In the genomic region with DNA sequence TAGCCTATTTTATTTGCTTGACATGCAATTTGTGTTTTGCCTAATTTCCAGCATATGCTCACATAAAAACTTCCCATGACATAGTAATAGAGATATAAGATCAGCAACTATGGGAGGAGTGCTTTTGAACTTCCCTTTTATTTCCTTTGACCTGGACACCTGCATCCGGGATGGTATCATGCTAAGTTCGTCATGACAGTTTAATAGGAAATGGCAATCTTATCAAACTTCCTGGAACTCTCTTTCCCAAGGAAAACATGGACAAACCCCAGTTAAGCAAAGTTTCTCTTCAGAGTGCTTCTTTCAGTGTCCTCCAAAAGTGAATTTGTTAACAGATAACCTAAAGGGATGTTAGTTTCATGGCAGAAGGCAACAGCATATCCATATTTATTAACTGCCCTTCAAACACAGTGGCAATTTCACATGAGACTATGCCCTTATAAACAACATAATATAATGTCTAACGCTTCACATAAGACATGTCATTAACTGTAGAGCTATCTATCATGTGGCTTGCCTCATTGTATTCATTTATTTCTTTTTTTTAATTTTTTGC, we compare ENCODE assay signal across 16 cellular contexts.
A peak's percentile ranks its signal among the peaks of the same experiment; 100 is the strongest.
DNase-seq lines count a peak whose midpoint lies in the region; ATAC-seq and TF ChIP-seq lines count a peak whose summit lies in the region.
"Had no signal": no experiment of that assay in that cellular context is flagged by ENCODE, and none has a peak within 500 bp of the region (broad histone marks: within the 10 kb centered on the region; RNA-seq: fewer than 3 reads in every experiment).

No MANE protein-coding gene starts in this region.

- no peak for ATAC-seq in GM21515 (IDR thresholded peaks at IDR 0.05; ENCODE audit: unreplicated experiment)
- ATAC-seq in HG02763 (IDR thresholded peaks at IDR 0.05; ENCODE audit: unreplicated experiment): no peak

- no peaks in the 10 kb centered on the region for H4K20me1 ChIP-seq in BLaER1

- H3K4me2 ChIP-seq in BLaER1: peak overlapping the region; percentile 41

- DNase-seq in Kasumi-1 (lab: John Stamatoyannopoulos, UW) (peak; percentile 29 to 52), cardiac fibroblast (ENCODE audit: low read depth in 2 of 2) (peak; percentile 9 to 69), left kidney (ENCODE audit: low read depth, low spot score) (peak; percentile 10), hippocampal formation (lab: John Stamatoyannopoulos, UW) (no peak), amniotic stem cell (lab: John Stamatoyannopoulos, UW) (no peak)
- DNase-seq: C1 segment of cervical spinal cord; DMS 273 treated with DMSO at 0.1 percent for 48 hours; GOT3; NCI-H1105; NCI-H1694 treated with DMSO at 0.1 percent for 48 hours; NCI-H446; NK-92 treated with Interleukin-12 subunit alpha and Interleukin-12 subunit beta, amount 100 ng/mL, for 24 hours had no signal

- H3K27ac ChIP-seq in BLaER1: peak overlapping the region; percentile 64; the same call in 1 of the 2 replicates
- H3K27ac ChIP-seq: SJSA1 had no signal

- H3K9ac ChIP-seq in BLaER1: no peak overlapping the region

- TF ChIP-seq CTCF in cardiac fibroblast (IDR thresholded peaks at IDR 0.05; ENCODE audit: low read depth, low read length): no peak

- no peaks in the 10 kb centered on the region for H3K27me3 ChIP-seq in BLaER1
- H3K27me3 ChIP-seq: SJSA1 had no signal

- H3K4me3 ChIP-seq in BLaER1 (no peak overlapping the region), cardiac fibroblast (replicated peaks in 1 of 2; ENCODE audit: low read depth in 2 of 2, low read length in 2 of 2) (no peak overlapping the region)
- H3K4me3 ChIP-seq: SJSA1 had no signal

- peaks cover 10% of the 10 kb centered on the region for H3K4me1 ChIP-seq in BLaER1

- H3K36me3 ChIP-seq in BLaER1: no peaks in the 10 kb centered on the region
- H3K36me3 ChIP-seq: SJSA1 had no signal

- no peaks in the 10 kb centered on the region for H3K9me3 ChIP-seq in BLaER1
- H3K9me3 ChIP-seq: SJSA1 had no signal

Comparison
In these comparisons a context has a peak if more than half of its experiments do, and no peak if none do; other contexts are left out.
1. DNase-seq: peak in Kasumi-1 (2 of 2), cardiac fibroblast (2 of 2) and left kidney (single experiment); none in hippocampal formation (0 of 2) and amniotic stem cell (single experiment).